11 cellular contexts compared by ENCODE assay signal in the genomic region with DNA sequence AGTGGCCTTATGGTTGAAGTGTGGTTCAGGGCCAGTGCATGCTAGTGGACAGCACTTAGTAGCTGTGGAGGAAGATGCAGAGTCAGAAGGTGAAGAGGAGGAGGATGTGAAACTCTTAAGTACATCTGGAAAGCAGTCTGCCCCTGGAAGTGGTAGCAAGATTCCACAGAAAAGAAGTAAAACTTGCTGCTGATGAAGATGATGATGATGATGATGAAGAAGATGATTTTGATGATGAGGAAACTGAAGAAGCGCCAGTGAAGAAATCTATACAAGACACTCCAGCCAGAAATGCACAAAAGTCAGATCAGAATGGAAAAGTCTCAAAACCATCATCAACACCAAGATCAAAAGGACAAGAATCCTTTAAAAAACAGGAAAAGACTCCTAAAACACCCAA. TPM values are rescaled to one million over a fixed set of nuclear protein-coding genes. Genes with fewer than 3 reads are reported as not detected.
"Had no signal": no experiment of that assay in that cellular context is flagged by ENCODE, and none has a peak within 500 bp of the region (broad histone marks: within the 10 kb centered on the region; RNA-seq: fewer than 3 reads in every experiment).

No MANE protein-coding gene starts in this region.

- H3K4me3 ChIP-seq: GM23338, K562 had no signal

- ATAC-seq: GM23338, K562 had no signal

- FAIRE-seq: H1, H54, K562 had no signal

- H3K4me2 ChIP-seq: GM23338 had no signal

- H3K27ac ChIP-seq: HL-60 had no signal

- H2AFZ ChIP-seq: GM23338 had no signal

- DNase-seq: H9, HCEC 1CT, HFFc6, IMR-90, Kasumi-1, KG1 had no signal

RNA-seq across cellular contexts. Expression of gene MDFI, which starts 28.9 kb away (rescaled TPM):
- total RNA-seq: K562 had no signal
- polyA plus RNA-seq: K562 had no signal
